Comparison of ENCODE assay signal across 8 cellular contexts in genomic region chrX:55057691-55058249, GRCh38. TPM values are rescaled to one million over a fixed set of nuclear protein-coding genes. Genes with fewer than 3 reads are reported as not detected.
A peak's percentile ranks its signal among the peaks of the same experiment; 100 is the strongest.
DNase-seq lines count a peak whose midpoint lies in the region; ATAC-seq, FAIRE-seq and TF ChIP-seq lines count a peak whose summit lies in the region.

No MANE protein-coding gene starts in this region.

- intact Hi-C loops in CD4-positive, alpha-beta T cell (cut with DNase I, micrococcal nuclease), result loop anchor here (1.0 to 10.0 kb wide), 9 partner anchors 45 to 1743 kb away; partner anchors contain the start of genes APEX2 (in 1 of the 2), HUWE1 (in 1 of the 2) and MAGED2 (in 1 of the 2)

- H3K9me3 Mint-ChIP-seq in CD4-positive, alpha-beta T cell, result no peaks in the 10 kb centered on the region

- peak in 5 of 10 experiments; percentile 9 to 25 (median 14) for DNase-seq in CD4-positive, alpha-beta T cell
- no peak for DNase-seq in WERI-Rb-1
- peak; percentile 39 for DNase-seq in myocyte (ENCODE audit: low read depth)
- DNase-seq in dedifferentiated amniotic fluid mesenchymal stem cell (ENCODE audit: extremely low spot score), result no peak

- H3K4me3 Mint-ChIP-seq in CD4-positive, alpha-beta T cell, result peak overlapping the region; percentile 84

- H4K20me1 ChIP-seq in Loucy (ENCODE audit: insufficient read depth, low read length, poor library complexity, severe bottlenecking), result no peaks in the 10 kb centered on the region

- no peaks in the 10 kb centered on the region for H3F3A ChIP-seq in Loucy (ENCODE audit: low read depth)

- H3K4me1 Mint-ChIP-seq in CD4-positive, alpha-beta T cell (ENCODE audit: low read depth), result peaks cover 24% of the 10 kb centered on the region

- H2AFZ ChIP-seq in Loucy (ENCODE audit: low read length), result peak overlapping the region; percentile 60; the same call in 1 of the 2 replicates

- FAIRE-seq in endometrium (lab: Jason Lieb, UNC), result peak; percentile 89

- H3K36me3 Mint-ChIP-seq in CD4-positive, alpha-beta T cell (ENCODE audit: low read depth), result no peaks in the 10 kb centered on the region

- H3K4me1 ChIP-seq in Loucy (ENCODE audit: insufficient read depth, low read length, poor library complexity, severe bottlenecking), result peaks cover 5% of the 10 kb centered on the region

- no peak overlapping the region for H3K27ac ChIP-seq in CD4-positive, alpha-beta T cell (ENCODE audit: low read depth, low read length)
- no peak overlapping the region for H3K27ac ChIP-seq in WERI-Rb-1

- no peaks in the 10 kb centered on the region for H3K9me2 ChIP-seq in Loucy (replicated peaks; ENCODE audit: low read depth, low read length)

- TF ChIP-seq CTCF in CD4-positive, alpha-beta T cell (IDR thresholded peaks at IDR 0.05), result peak; percentile 82
- TF ChIP-seq CTCF in Loucy (conservative IDR thresholded peaks at IDR 0.05; ENCODE audit: low read length) (peak; percentile 73), WERI-Rb-1 (IDR thresholded peaks at IDR 0.05; ENCODE audit: low read depth, low read length) (peak; percentile 59)

- H3K4me2 ChIP-seq in Loucy (ENCODE audit: low read depth, low read length, poor library complexity, severe bottlenecking), result peak overlapping the region; percentile 77

- no peaks in the 10 kb centered on the region for H3K79me2 ChIP-seq in Loucy (ENCODE audit: insufficient read depth, low read length)

- no peak overlapping the region for H3K9ac ChIP-seq in Loucy (ENCODE audit: low read depth, low read length, poor library complexity, severe bottlenecking)

- peak overlapping the region; percentile 88 for H3K27ac Mint-ChIP-seq in CD4-positive, alpha-beta T cell

- H3K36me3 ChIP-seq in Loucy (ENCODE audit: insufficient read depth, low read length) (no peaks in the 10 kb centered on the region), WERI-Rb-1 (no peaks in the 10 kb centered on the region)

- CTCF ChIA-PET in CD4-positive, alpha-beta T cell (lab: Charles Lee), result interaction anchor here (1.2 to 1.3 kb wide), 2 partner anchors 49 to 166 kb away, joined by 3 to 7 read pairs; no protein-coding TSS in a partner anchor

- no peaks in the 10 kb centered on the region for H3K27me3 Mint-ChIP-seq in CD4-positive, alpha-beta T cell

- H3K27me3 ChIP-seq in CD4-positive, alpha-beta T cell (ENCODE audit: control insufficient read depth, insufficient read depth, low read length), result no peaks in the 10 kb centered on the region
- no peaks in the 10 kb centered on the region for H3K27me3 ChIP-seq in Loucy (ENCODE audit: insufficient read depth, low read length, poor library complexity, severe bottlenecking)
- peaks cover 42% of the 10 kb centered on the region for H3K27me3 ChIP-seq in WERI-Rb-1 (ENCODE audit: insufficient read depth, low read depth, severe bottlenecking)

- POLR2A ChIA-PET in CD4-positive, alpha-beta T cell (lab: Charles Lee), result interaction anchor here (0.7 to 1.3 kb wide), 4 partner anchors 57 to 418 kb away, joined by 4 to 6 read pairs (median 4); partner anchors contain the start of gene APEX2

- no peaks in the 10 kb centered on the region for H3K9me3 ChIP-seq in CD4-positive, alpha-beta T cell (ENCODE audit: control insufficient read depth, low read length)
- no peaks in the 10 kb centered on the region for H3K9me3 ChIP-seq in Loucy (ENCODE audit: insufficient read depth, low read depth, low read length)
- no peaks in the 10 kb centered on the region for H3K9me3 ChIP-seq in WERI-Rb-1 (ENCODE audit: severe bottlenecking)

- H3K4me3 ChIP-seq in Loucy (ENCODE audit: low read length, poor library complexity, severe bottlenecking) (peak overlapping the region; percentile 52), WERI-Rb-1 (ENCODE audit: low read depth, low read length) (no peak overlapping the region)

- peak; percentile 59 for ATAC-seq in CD4-positive, alpha-beta T cell (ENCODE audit: poor library complexity)
- ATAC-seq in GM18498 (IDR thresholded peaks at IDR 0.05; ENCODE audit: unreplicated experiment) (peak; percentile 54), GM19397 (IDR thresholded peaks at IDR 0.05; ENCODE audit: unreplicated experiment) (no peak)

RNA-seq across cellular contexts. Expression of gene PAGE2B, which starts 17.1 kb away (rescaled TPM):
- total RNA-seq in CD4-positive, alpha-beta T cell, result 1 to 10 TPM in 1 of 2 experiments, under 1 TPM in 1; 0.99 to 1.0 TPM
- not detected in 2 replicates for total RNA-seq in myocyte
- polyA plus RNA-seq in myocyte (2012), result not detected

RNA-seq across cellular contexts. Expression of gene ALAS2, which starts 27.0 kb away (rescaled TPM):
- not detected for total RNA-seq in CD4-positive, alpha-beta T cell
- not detected in 2 replicates for total RNA-seq in myocyte
- not detected for polyA plus RNA-seq in myocyte (2012)

RNA-seq across cellular contexts. Expression of gene PAGE2, which starts 31.0 kb away (rescaled TPM):
- total RNA-seq in CD4-positive, alpha-beta T cell, result not detected
- total RNA-seq in myocyte, result not detected in 2 replicates
- polyA plus RNA-seq in myocyte (2012), result not detected

RNA-seq across cellular contexts. Expression of gene APEX2, which starts 57.6 kb away (rescaled TPM):
- total RNA-seq in CD4-positive, alpha-beta T cell, result 1 to 10 TPM; 6.4 to 7.2 TPM
- total RNA-seq in myocyte, result 7.8 and 11.2 TPM in 2 replicates
- 12.6 TPM for polyA plus RNA-seq in myocyte (2012)
